In genomic region chr7:82851126-82851525, GRCh38 we compare ENCODE assay signal across 24 cellular contexts.
"Had no signal": no experiment of that assay in that cellular context is flagged by ENCODE, and none has a peak within 500 bp of the region (broad histone marks: within the 10 kb centered on the region; RNA-seq: fewer than 3 reads in every experiment).

No MANE protein-coding gene starts in this region.

- H3K4me3 ChIP-seq: left ventricle myocardium inferior, lung, neural progenitor cell, right atrium auricular region, right lobe of liver, smooth muscle cell, stomach, testis, thyroid gland, transverse colon, upper lobe of left lung, vagina had no signal

- ATAC-seq: natural killer cell; right lobe of liver; stimulated activated naive B cell treated with anti-CD40 and anti-IgM and Interleukin-4, amounts not matched to agents 10 μg/mL and 1 μg/mL and 100 μg/mL, for 72 hours; stimulated activated naive CD8-positive, alpha-beta T cell treated with anti-CD3 and anti-CD28 coated beads, Interleukin-15, Interleukin-2, amounts not matched to agents 100 U/mL and 50 U/mL, for 24 hours had no signal

- H3K27ac ChIP-seq: left ventricle myocardium inferior, neural progenitor cell, neutrophil, parathyroid adenoma, right atrium auricular region, right lobe of liver, stomach, testis, thyroid gland, transverse colon, upper lobe of left lung, vagina had no signal

- DNase-seq: islet precursor cell; left ventricle myocardium inferior; mesendoderm; naive B cell; natural killer cell; nephron progenitor cell; occipital lobe; right lobe of liver; stimulated activated CD4-positive, alpha-beta T cell treated with anti-CD3 and anti-CD28 coated beads, Interleukin-1b, Interleukin-23, amount 100 ng/mL, for 48 hours; stimulated activated CD4-positive, alpha-beta T cell treated with anti-CD3 and anti-CD28 coated beads, Interleukin-2, amount 100 ng/mL, for 48 hours; stimulated activated naive B cell treated with anti-CD40 and anti-IgM and Interleukin-4, amounts not matched to agents 10 μg/mL and 1 μg/mL and 100 μg/mL, for 72 hours; stimulated activated naive CD8-positive, alpha-beta T cell treated with anti-CD3 and anti-CD28 coated beads, Interleukin-15, Interleukin-2, amounts not matched to agents 100 U/mL and 50 U/mL, for 24 hours; stomach; testis; thyroid gland; transverse colon; upper lobe of left lung had no signal

- H3K36me3 ChIP-seq: left ventricle myocardium inferior, neural progenitor cell, neutrophil, right atrium auricular region, right lobe of liver, stomach, thyroid gland, transverse colon, upper lobe of left lung, vagina had no signal

- H3K27me3 ChIP-seq: neural progenitor cell, neutrophil, right atrium auricular region, right lobe of liver, stomach, testis, thyroid gland, transverse colon, upper lobe of left lung, vagina had no signal
